ENCODE assay signal across 21 cellular contexts in genomic region chr18:12765127-12765526, GRCh38.
DNase-seq lines count a peak whose midpoint lies in the region; ATAC-seq and TF ChIP-seq lines count a peak whose summit lies in the region.
"Had no signal": no experiment of that assay in that cellular context is flagged by ENCODE, and none has a peak within 500 bp of the region (broad histone marks: within the 10 kb centered on the region; RNA-seq: fewer than 3 reads in every experiment).

No MANE protein-coding gene starts in this region.

- H3K4me3 ChIP-seq in BLaER1 (no peak overlapping the region), H7 (ENCODE audit: insufficient read depth, low read depth, low read length) (no peak overlapping the region), foreskin fibroblast (ENCODE audit: low read depth in 1 of 2, low read length in 2 of 2) (no peak overlapping the region)
- H3K4me3 ChIP-seq: body of pancreas, coronary artery, left ventricle myocardium inferior had no signal

- H3K4me2 ChIP-seq in BLaER1 = peak overlapping the region; percentile 42
- H3K4me2 ChIP-seq: SK-N-SH had no signal

- H3K9me3 ChIP-seq in BLaER1 = peaks cover 13% of the 10 kb centered on the region
- H3K9me3 ChIP-seq: body of pancreas, left ventricle myocardium inferior, SK-N-SH had no signal

- DNase-seq in H7 (peak; percentile 66), NCI-H526 (lab: John Stamatoyannopoulos, UW) (peak; percentile 37 to 58), foreskin fibroblast (no peak), NOMO-1 (lab: John Stamatoyannopoulos, UW; ENCODE audit: unreplicated experiment in 2 of 2) (no peak), NCI-H1092 (lab: John Stamatoyannopoulos, UW) (no peak)
- DNase-seq: activated CD4-positive, alpha-beta T cell treated with anti-CD3 and anti-CD28 coated beads, Interleukin-2, amount 10 ng/mL, durations not matched to agents 7 days and 5 days; body of pancreas; Calu3; GDM1; left ventricle myocardium inferior; MV-4-11; NCI-H446 treated with DMSO at 0.1 percent for 48 hours; nucleus accumbens; PC-3; SK-N-SH; stimulated activated naive CD8-positive, alpha-beta T cell treated with anti-CD3 and anti-CD28 coated beads, Interleukin-15, amount 100 ng/mL, for 72 hours had no signal

- H3K9ac ChIP-seq in BLaER1 = no peak overlapping the region
- H3K9ac ChIP-seq: SK-N-SH had no signal

- ATAC-seq in esophagus mucosa (peak; percentile 75), GM21529 (IDR thresholded peaks at IDR 0.05; ENCODE audit: unreplicated experiment) (no peak)
- ATAC-seq: body of pancreas; PC-3; right cardiac atrium; stimulated activated naive CD8-positive, alpha-beta T cell treated with anti-CD3 and anti-CD28 coated beads, Interleukin-15, amount 100 ng/mL, for 72 hours had no signal

- peaks cover 46% of the 10 kb centered on the region for H3K4me1 ChIP-seq in BLaER1
- H3K4me1 ChIP-seq: body of pancreas, left ventricle myocardium inferior had no signal

- no peak for TF ChIP-seq CTCF in foreskin fibroblast (IDR thresholded peaks at IDR 0.05; ENCODE audit: low read depth, low read length)

- no peaks in the 10 kb centered on the region for H3K36me3 ChIP-seq in BLaER1
- H3K36me3 ChIP-seq in H7 (replicated peaks; ENCODE audit: control insufficient read depth, insufficient read depth, low read length) = no peaks in the 10 kb centered on the region
- H3K36me3 ChIP-seq: left ventricle myocardium inferior had no signal

- H3K27me3 ChIP-seq in BLaER1 = no peaks in the 10 kb centered on the region
- H3K27me3 ChIP-seq in H7 (ENCODE audit: control insufficient read depth, insufficient read depth, low read length) = no peaks in the 10 kb centered on the region
- H3K27me3 ChIP-seq: body of pancreas had no signal

- no peak overlapping the region for H3K27ac ChIP-seq in BLaER1
- H3K27ac ChIP-seq: body of pancreas, coronary artery, left ventricle myocardium inferior had no signal

- no peaks in the 10 kb centered on the region for H4K20me1 ChIP-seq in BLaER1

Comparison
In these comparisons a context has a peak if more than half of its experiments do, and no peak if none do; other contexts are left out.
1. DNase-seq: peak in H7 (single experiment) and NCI-H526 (2 of 2); none in foreskin fibroblast (0 of 2), NOMO-1 (0 of 2) and NCI-H1092 (single experiment).